Comparison of ENCODE assay signal across 8 cellular contexts in genomic region chr15:31262901-31263671, GRCh38.
DNase-seq lines count a peak whose midpoint lies in the region; ATAC-seq, FAIRE-seq and TF ChIP-seq lines count a peak whose summit lies in the region.

No MANE protein-coding gene starts in this region.

- ATAC-seq in GM18858 (IDR thresholded peaks at IDR 0.05; ENCODE audit: unreplicated experiment), result peak; percentile 34
- ATAC-seq in HG03571 (IDR thresholded peaks at IDR 0.05; ENCODE audit: unreplicated experiment), result peak; percentile 31
- ATAC-seq in activated T-helper 17 cell treated with anti-CD3 and anti-CD28 coated beads, Interleukin-2, amount 50 U/mL, for 72 hours (replicated peaks), result no peak

- H3K27me3 ChIP-seq in keratinocyte (ENCODE audit: control insufficient read depth, extremely low read depth, insufficient read depth, low read length) (no peaks in the 10 kb centered on the region), tibial artery (no peaks in the 10 kb centered on the region)

- H3K9me3 ChIP-seq in keratinocyte (ENCODE audit: control insufficient read depth, low read depth, low read length), result no peaks in the 10 kb centered on the region
- no peaks in the 10 kb centered on the region for H3K9me3 ChIP-seq in tibial artery

- no peaks in the 10 kb centered on the region for H3K9me1 ChIP-seq in keratinocyte (ENCODE audit: control insufficient read depth, extremely low read depth, insufficient read depth, low read length)

- no peaks in the 10 kb centered on the region for H3K36me3 ChIP-seq in keratinocyte (ENCODE audit: control insufficient read depth in 2 of 2, extremely low read depth in 1 of 2, insufficient read depth in 2 of 2, low read length in 2 of 2)
- no peaks in the 10 kb centered on the region for H3K36me3 ChIP-seq in tibial artery

- no peaks in the 10 kb centered on the region for H3K79me2 ChIP-seq in keratinocyte (ENCODE audit: control insufficient read depth, insufficient read depth, low read length)

- no peak overlapping the region for H3K4me3 ChIP-seq in keratinocyte (ENCODE audit: control insufficient read depth in 2 of 3, extremely low read depth in 1 of 3, insufficient read depth in 2 of 3, low read depth in 1 of 3, low read length in 3 of 3)
- H3K4me3 ChIP-seq in tibial artery, result no peak overlapping the region

- DNase-seq in keratinocyte (ENCODE audit: low read depth, low spot score) (peak; percentile 13), tibial artery (peak; percentile 49 to 65), NCI-H2029 (lab: John Stamatoyannopoulos, UW) (no peak), NCI-H446 treated with DMSO at 0.1 percent for 48 hours (lab: John Stamatoyannopoulos, UW) (no peak)
- DNase-seq in stimulated activated CD4-positive, alpha-beta T cell treated with anti-CD3 and anti-CD28 coated beads, Interleukin-4, amount 100 ng/mL, for 1 hour, result no peak

- H3K4me3 Mint-ChIP-seq in activated T-helper 17 cell treated with anti-CD3 and anti-CD28 coated beads, Interleukin-2, amount 50 U/mL, for 72 hours, result peak overlapping the region; percentile 67

- peaks cover 11% of the 10 kb centered on the region for H3K4me1 ChIP-seq in keratinocyte (ENCODE audit: control insufficient read depth, extremely low read depth, insufficient read depth, low read length)
- peaks cover 0 to 8% (median 0%) of the 10 kb centered on the region in 4 donors for H3K4me1 ChIP-seq in tibial artery

- no peaks in the 10 kb centered on the region for H3K36me3 Mint-ChIP-seq in activated T-helper 17 cell treated with anti-CD3 and anti-CD28 coated beads, Interleukin-2, amount 50 U/mL, for 72 hours (ENCODE audit: low read depth)

- no peaks in the 10 kb centered on the region for H4K20me1 ChIP-seq in keratinocyte (ENCODE audit: control insufficient read depth, extremely low read depth, insufficient read depth, low read length)

- no peak for TF ChIP-seq CTCF in keratinocyte (optimal IDR thresholded peaks at IDR 0.05 in 1 of 3, IDR thresholded peaks at IDR 0.05 in 1 of 3, conservative IDR thresholded peaks at IDR 0.05 in 1 of 3; ENCODE audit: extremely low read depth in 1 of 3, insufficient read depth in 2 of 3, low read length in 3 of 3)
- no peak for TF ChIP-seq CTCF in tibial artery (IDR thresholded peaks at IDR 0.05)

- no peak overlapping the region for H3K4me2 ChIP-seq in keratinocyte (ENCODE audit: control insufficient read depth, extremely low read depth, insufficient read depth, low read depth, low read length)

- H3K9ac ChIP-seq in keratinocyte (ENCODE audit: control insufficient read depth, extremely low read depth, insufficient read depth, low read length), result no peak overlapping the region

- intact Hi-C loops in tibial artery (cut with DNase I; ENCODE audit: low total_unique reads), result no loop called here

- H3K27ac Mint-ChIP-seq in activated T-helper 17 cell treated with anti-CD3 and anti-CD28 coated beads, Interleukin-2, amount 50 U/mL, for 72 hours, result peak overlapping the region; percentile 26

- no peak overlapping the region for H3K27ac ChIP-seq in keratinocyte (ENCODE audit: control insufficient read depth, insufficient read depth, low read length)
- H3K27ac ChIP-seq in tibial artery, result no peak overlapping the region

- H2AFZ ChIP-seq in keratinocyte (ENCODE audit: control insufficient read depth, low read length), result no peak overlapping the region

- no peaks in the 10 kb centered on the region for H3K27me3 Mint-ChIP-seq in activated T-helper 17 cell treated with anti-CD3 and anti-CD28 coated beads, Interleukin-2, amount 50 U/mL, for 72 hours

- H3K9me3 Mint-ChIP-seq in activated T-helper 17 cell treated with anti-CD3 and anti-CD28 coated beads, Interleukin-2, amount 50 U/mL, for 72 hours, result no peaks in the 10 kb centered on the region

- H3K4me1 Mint-ChIP-seq in activated T-helper 17 cell treated with anti-CD3 and anti-CD28 coated beads, Interleukin-2, amount 50 U/mL, for 72 hours, result peaks cover 48% of the 10 kb centered on the region

- no peak for FAIRE-seq in keratinocyte (lab: Jason Lieb, UNC)

- dilution Hi-C loops in keratinocyte (cut with MboI; ENCODE audit: extremely low pct_ligation_motif_present, low sequenced_read_pairs), result no loop called here

Comparison
In these comparisons a context has a peak if more than half of its experiments do, and no peak if none do; other contexts are left out.
1. DNase-seq: peak in keratinocyte (single experiment) and tibial artery (2 of 2); none in NCI-H2029 (single experiment), stimulated activated CD4-positive, alpha-beta T cell treated with anti-CD3 and anti-CD28 coated beads, Interleukin-4, amount 100 ng/mL, for 1 hour (single experiment) and NCI-H446 treated with DMSO at 0.1 percent for 48 hours (single experiment).